Comparison of ENCODE assay signal across 19 cellular contexts in genomic region chr11:33325456-33325855, GRCh38. TPM values are rescaled to one million over a fixed set of nuclear protein-coding genes. Genes with fewer than 3 reads are reported as not detected.
DNase-seq lines count a peak whose midpoint lies in the region; ATAC-seq, FAIRE-seq and TF ChIP-seq lines count a peak whose summit lies in the region.
"Had no signal": no experiment of that assay in that cellular context is flagged by ENCODE, and none has a peak within 500 bp of the region (broad histone marks: within the 10 kb centered on the region; RNA-seq: fewer than 3 reads in every experiment).

No MANE protein-coding gene starts in this region.

- no peak for TF ChIP-seq CTCF in left ventricle myocardium inferior (IDR thresholded peaks at IDR 0.05; ENCODE audit: borderline replicate concordance)
- TF ChIP-seq CTCF in bronchial epithelial cell (IDR thresholded peaks at IDR 0.05; ENCODE audit: insufficient read depth, low read length, severe bottlenecking) = no peak
- TF ChIP-seq CTCF in PC-3 (conservative IDR thresholded peaks at IDR 0.05; ENCODE audit: low read depth, low read length) = no peak

- no peak for DNase-seq in left ventricle myocardium inferior
- no peak for DNase-seq in Right ventricle myocardium superior
- DNase-seq in bronchial epithelial cell (ENCODE audit: low read depth) = peak; percentile 27
- no peak for DNase-seq in NCI-H526 (lab: John Stamatoyannopoulos, UW)
- no peak for DNase-seq in stimulated activated CD4-positive, alpha-beta T cell treated with anti-CD3 and anti-CD28 coated beads, Interleukin-2, amount 100 ng/mL, for 48 hours
- DNase-seq in PC-3 = no peak
- DNase-seq: ACHN; BE2C; CD8-positive, alpha-beta T cell; COR-L47; DMS153; DMS79 treated with DMSO at 0.1 percent for 48 hours; EL had no signal

- FAIRE-seq in bronchial epithelial cell (lab: Jason Lieb, UNC) = no peak
- peak; percentile 24 for FAIRE-seq in islet of Langerhans (lab: Jason Lieb, UNC)
- FAIRE-seq: D721Med, HepG2, HTR-8/SVneo had no signal

- peaks cover 100% of the 10 kb centered on the region for H3K4me1 ChIP-seq in left ventricle myocardium inferior
- H3K4me1 ChIP-seq in PC-3 (ENCODE audit: insufficient read depth, low read length) = no peaks in the 10 kb centered on the region
- H3K4me1 ChIP-seq: BE2C had no signal

- H3K36me3 ChIP-seq in left ventricle myocardium inferior (no peaks in the 10 kb centered on the region), bronchial epithelial cell (ENCODE audit: control insufficient read depth, insufficient read depth, low read length) (no peaks in the 10 kb centered on the region), PC-3 (ENCODE audit: low read depth, low read length) (no peaks in the 10 kb centered on the region)
- H3K36me3 ChIP-seq: BE2C had no signal

- H3K9me3 ChIP-seq in left ventricle myocardium inferior (replicated peaks) (no peaks in the 10 kb centered on the region), PC-3 (ENCODE audit: low read length) (no peaks in the 10 kb centered on the region)
- H3K9me3 ChIP-seq: BE2C had no signal

- H3K4me3 ChIP-seq in left ventricle myocardium inferior (no peak overlapping the region), bronchial epithelial cell (ENCODE audit: low read depth, low read length) (no peak overlapping the region), PC-3 (ENCODE audit: low read length) (no peak overlapping the region)

- no TSS peak for BruUV-seq in PC-3 (replicated peaks; lab: Mats Ljungman, UMichigan)

- no peaks in the 10 kb centered on the region for H3K9me2 ChIP-seq in PC-3 (replicated peaks; ENCODE audit: low read length)

- peak overlapping the region; percentile 64 for H3K27ac ChIP-seq in left ventricle myocardium inferior (replicated peaks)
- H3K27ac ChIP-seq in PC-3 (ENCODE audit: low read length) = no peak overlapping the region
- H3K27ac ChIP-seq: C4-2B had no signal

- POLR2A ChIA-PET in PC-3 (lab: Charles Lee; ENCODE audit: unreplicated experiment) = no interaction called here

- H4K20me1 ChIP-seq in PC-3 (ENCODE audit: low read length) = no peaks in the 10 kb centered on the region

- no peak overlapping the region for H2AFZ ChIP-seq in PC-3 (ENCODE audit: low read length)

- intact Hi-C loops in left ventricle myocardium inferior (cut with micrococcal nuclease) = loop anchor here (5.0 kb wide), 1 partner anchor 68 kb away; the partner anchor contains the start of gene HIPK3
- intact Hi-C loops in Right ventricle myocardium superior (cut with DNase I) = loop anchor here (5.0 kb wide), 1 partner anchor 68 kb away; the partner anchor contains the start of gene HIPK3
- intact Hi-C loops in PC-3 (cut with micrococcal nuclease) = no loop called here

- H3K9ac ChIP-seq in PC-3 (ENCODE audit: low read length) = no peak overlapping the region

- ATAC-seq in Right ventricle myocardium superior (ENCODE audit: poor library complexity) (no peak), PC-3 (no peak)
- ATAC-seq: CD8-positive, alpha-beta T cell; HCT116; HepG2 had no signal

- H3K4me2 ChIP-seq in PC-3 (ENCODE audit: low read length) = no peak overlapping the region

- CTCF ChIA-PET in PC-3 (lab: Charles Lee) = no interaction called here

- H3K79me2 ChIP-seq in PC-3 (ENCODE audit: low read length) = peaks cover 31% of the 10 kb centered on the region

- no peaks in the 10 kb centered on the region for H3K27me3 ChIP-seq in left ventricle myocardium inferior (ENCODE audit: low read depth)
- H3K27me3 ChIP-seq in bronchial epithelial cell (ENCODE audit: control insufficient read depth, insufficient read depth, low read length) = no peaks in the 10 kb centered on the region
- no peaks in the 10 kb centered on the region for H3K27me3 ChIP-seq in PC-3 (ENCODE audit: low read length)
- H3K27me3 ChIP-seq: BE2C had no signal

- no peaks in the 10 kb centered on the region for H3F3A ChIP-seq in PC-3 (ENCODE audit: low read length, unreplicated experiment)

RNA-seq across cellular contexts. Expression of gene KIAA1549L, which starts 50.5 kb away (rescaled TPM):
- total RNA-seq in left ventricle myocardium inferior = 0.14 TPM
- 0.05 TPM for total RNA-seq in Right ventricle myocardium superior
- 0.26 TPM in 2 replicates for total RNA-seq in bronchial epithelial cell
- total RNA-seq in PC-3 (2014; rRNA removed) = 11.4 and 15.8 TPM in 2 replicates
- total RNA-seq: CD8-positive, alpha-beta T cell had no signal
